10 cellular contexts compared by ENCODE assay signal in the genomic region with DNA sequence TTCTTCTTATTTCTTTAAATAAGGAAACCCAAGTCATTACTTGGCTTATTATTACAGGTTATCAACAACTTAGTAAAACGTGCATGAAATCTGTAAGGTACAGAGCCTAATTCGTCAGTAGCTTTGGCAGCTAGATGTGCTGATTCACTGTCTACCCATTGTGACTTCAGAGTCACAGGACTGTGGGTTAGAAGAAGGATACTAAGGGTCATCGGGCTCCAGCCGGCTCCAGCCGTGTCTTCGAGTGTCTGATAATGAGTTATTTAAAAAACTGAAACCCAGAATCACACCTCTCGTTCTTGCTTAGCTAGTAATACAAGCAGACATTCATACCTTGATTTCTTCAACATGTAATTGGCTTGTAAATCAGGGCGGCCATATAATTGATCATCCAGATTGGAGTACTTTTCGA.
DNase-seq lines count a peak whose midpoint lies in the region; FAIRE-seq and TF ChIP-seq lines count a peak whose summit lies in the region.
"Had no signal": no experiment of that assay in that cellular context is flagged by ENCODE, and none has a peak within 500 bp of the region (broad histone marks: within the 10 kb centered on the region; RNA-seq: fewer than 3 reads in every experiment).

No MANE protein-coding gene starts in this region.

- no peaks in the 10 kb centered on the region for H4K20me1 ChIP-seq in endothelial cell of umbilical vein (replicated peaks; ENCODE audit: control insufficient read depth, extremely low read depth, insufficient read depth, low read length)

- H3K9me3 ChIP-seq in endothelial cell of umbilical vein (replicated peaks; ENCODE audit: control insufficient read depth, insufficient read depth, low read length) (no peaks in the 10 kb centered on the region), uterus (no peaks in the 10 kb centered on the region)

- CTCF ChIA-PET in endothelial cell of umbilical vein (lab: Charles Lee) = interaction anchor here (1.2 to 1.5 kb wide), 3 partner anchors 9 to 19 kb away, joined by 3 to 4 read pairs (median 3); no protein-coding TSS in a partner anchor

- BruUV-seq in endothelial cell of umbilical vein (replicated peaks; lab: Mats Ljungman, UMichigan) = no TSS peak

- peak overlapping the region; percentile 60 for H3K4me2 ChIP-seq in endothelial cell of umbilical vein (ENCODE audit: insufficient read depth, low read length)

- no peaks in the 10 kb centered on the region for H3K9me1 ChIP-seq in endothelial cell of umbilical vein (replicated peaks; ENCODE audit: control insufficient read depth, extremely low read depth, insufficient read depth, low read length)

- H3K79me2 ChIP-seq in endothelial cell of umbilical vein (ENCODE audit: control insufficient read depth, insufficient read depth, low read length) = peaks cover 23% of the 10 kb centered on the region

- DNase-seq in CD1c-positive myeloid dendritic cell (ENCODE audit: extremely low spot score) (peak; percentile 36), M059J (ENCODE audit: low read depth) (peak; percentile 80), endothelial cell of umbilical vein (ENCODE audit: low read depth, low spot score) (peak; percentile 82), midbrain (lab: John Stamatoyannopoulos, UW) (peak; percentile 79), COR-L47 (lab: John Stamatoyannopoulos, UW) (no peak), uterus (no peak), DMS53 (lab: John Stamatoyannopoulos, UW) (no peak), NCI-H748 (lab: John Stamatoyannopoulos, UW; ENCODE audit: unreplicated experiment) (no peak)
- DNase-seq: stimulated activated CD4-positive, alpha-beta T cell treated with anti-CD3 and anti-CD28 coated beads, Interleukin-4, amount 100 ng/mL, for 4 hours had no signal

- dilution Hi-C loops in endothelial cell of umbilical vein (cut with MboI; ENCODE audit: extremely low pct_ligation_motif_present, low sequenced_read_pairs) = no loop called here

- no peak overlapping the region for H3K4me3 ChIP-seq in endothelial cell of umbilical vein (replicated peaks in 1 of 3; ENCODE audit: insufficient read depth in 1 of 3, low read depth in 1 of 3, low read length in 3 of 3)
- no peak overlapping the region for H3K4me3 ChIP-seq in uterus

- TF ChIP-seq POLR2A in endothelial cell of umbilical vein (IDR thresholded peaks at IDR 0.05; ENCODE audit: low read depth, low read length) (no peak), uterus (IDR thresholded peaks at IDR 0.05) (no peak)

- H3K4me1 ChIP-seq in endothelial cell of umbilical vein (ENCODE audit: control insufficient read depth, extremely low read depth, insufficient read depth, low read length) = peaks cover 36% of the 10 kb centered on the region
- H3K4me1 ChIP-seq in uterus = no peaks in the 10 kb centered on the region

- no peaks in the 10 kb centered on the region for H3K36me3 ChIP-seq in endothelial cell of umbilical vein (ENCODE audit: control insufficient read depth in 2 of 2, extremely low read depth in 1 of 2, insufficient read depth in 2 of 2, low read length in 2 of 2)
- no peaks in the 10 kb centered on the region for H3K36me3 ChIP-seq in uterus

- no peak overlapping the region for H2AFZ ChIP-seq in endothelial cell of umbilical vein (ENCODE audit: low read depth, low read length)

- POLR2A ChIA-PET in endothelial cell of umbilical vein (lab: Charles Lee) = interaction anchor here (1.1 kb wide), 1 partner anchor 19 kb away, joined by 3 read pairs; no protein-coding TSS in a partner anchor

- no peak for TF ChIP-seq CTCF in endothelial cell of umbilical vein (IDR thresholded peaks at IDR 0.05; ENCODE audit: extremely low read depth in 1 of 2, insufficient read depth in 1 of 2, low read depth in 1 of 2, low read length in 2 of 2)
- no peak for TF ChIP-seq CTCF in uterus (IDR thresholded peaks at IDR 0.05)

- no peak overlapping the region for H3K9ac ChIP-seq in endothelial cell of umbilical vein (replicated peaks; ENCODE audit: extremely low read depth, insufficient read depth, low read length)

- H3K27me3 ChIP-seq in endothelial cell of umbilical vein (ENCODE audit: control insufficient read depth in 2 of 2, insufficient read depth in 2 of 2, low read length in 2 of 2) (no peaks in the 10 kb centered on the region), uterus (no peaks in the 10 kb centered on the region)

- H3K27ac ChIP-seq in endothelial cell of umbilical vein (ENCODE audit: insufficient read depth, low read depth, low read length) (peak overlapping the region; percentile 41), uterus (no peak overlapping the region)
- H3K27ac ChIP-seq: HL-60 had no signal

- FAIRE-seq in endothelial cell of umbilical vein (lab: Jason Lieb, UNC) = peak; percentile 77

- intact Hi-C loops in endothelial cell of umbilical vein (cut with micrococcal nuclease) = loop anchor here (1.0 to 5.0 kb wide), 3 partner anchors 20 to 328 kb away; partner anchors contain the start of gene STAM2
- intact Hi-C loops in uterus (cut with DNase I; ENCODE audit: low total_unique reads) = no loop called here

TF ChIP-seq in endothelial cell of umbilical vein, 7 proteins besides CTCF, POLR2A, EP300 and RAD21:
- no peak for TF ChIP-seq JUN (IDR thresholded peaks at IDR 0.05; ENCODE audit: borderline replicate concordance, insufficient read depth, insufficient read length, low read depth)
- TF ChIP-seq GATA2 (IDR thresholded peaks at IDR 0.05; ENCODE audit: insufficient read depth, insufficient read length, low read depth, low read length) = no peak
- peak; percentile 60 for TF ChIP-seq FOS (IDR thresholded peaks at IDR 0.05; ENCODE audit: borderline replicate concordance, insufficient read depth, low read length)
- peak; percentile 49 for TF ChIP-seq POLR2AphosphoS5 (IDR thresholded peaks at IDR 0.05; ENCODE audit: insufficient read depth, low read depth, low read length)
- TF ChIP-seq EZH2 (IDR thresholded peaks at IDR 0.05; ENCODE audit: borderline replicate concordance, low read depth, low read length, severe bottlenecking) = no peak
- no peak for TF ChIP-seq MYC (IDR thresholded peaks at IDR 0.05; ENCODE audit: low read depth, low read length)
- TF ChIP-seq MAX (IDR thresholded peaks at IDR 0.05; ENCODE audit: insufficient read depth, insufficient read length) = no peak

Comparison
In these comparisons a context has a peak if more than half of its experiments do, and no peak if none do; other contexts are left out.
1. DNase-seq: peak in CD1c-positive myeloid dendritic cell (single experiment), M059J (single experiment), endothelial cell of umbilical vein (single experiment) and midbrain (single experiment); none in COR-L47 (single experiment), uterus (0 of 2), DMS53 (single experiment) and NCI-H748 (single experiment).